ENCODE assay signal across 9 cellular contexts in genomic region chr15:67833504-67834248, GRCh38. TPM values are rescaled to one million over a fixed set of nuclear protein-coding genes. Genes with fewer than 3 reads are reported as not detected.
DNase-seq lines count a peak whose midpoint lies in the region; ATAC-seq and TF ChIP-seq lines count a peak whose summit lies in the region.
"Had no signal": no experiment of that assay in that cellular context is flagged by ENCODE, and none has a peak within 500 bp of the region (broad histone marks: within the 10 kb centered on the region; RNA-seq: fewer than 3 reads in every experiment).

No MANE protein-coding gene starts in this region.

- H3K27ac ChIP-seq in 22Rv1 (no peak overlapping the region), SK-N-SH (ENCODE audit: low read depth in 2 of 2, low read length in 1 of 2) (no peak overlapping the region)
- no peak overlapping the region for H3K27ac ChIP-seq in naive thymus-derived CD4-positive, alpha-beta T cell (ENCODE audit: low read depth, low read length)
- H3K27ac ChIP-seq: epithelial cell of prostate had no signal

- H3K27me3 ChIP-seq in SK-N-SH (ENCODE audit: insufficient read depth), result no peaks in the 10 kb centered on the region
- peaks cover 5 to 29% of the 10 kb centered on the region in 2 donors for H3K27me3 ChIP-seq in naive thymus-derived CD4-positive, alpha-beta T cell (ENCODE audit: control insufficient read depth in 2 of 2, insufficient read depth in 2 of 2, low read length in 2 of 2)

- H3K9me3 ChIP-seq in SK-N-SH, result no peaks in the 10 kb centered on the region
- H3K9me3 ChIP-seq in naive thymus-derived CD4-positive, alpha-beta T cell (ENCODE audit: control insufficient read depth in 2 of 3, low read length in 3 of 3), result no peaks in the 10 kb centered on the region

- peak; percentile 71 for TF ChIP-seq RAD21 in SK-N-SH (IDR thresholded peaks at IDR 0.05; ENCODE audit: low read length)

- CTCF ChIA-PET in SK-N-SH (lab: Yijun Ruan, JAX), result interaction anchor here (0.5 to 9.4 kb wide), 12 partner anchors 11 to 887 kb away, joined by 3 to 123 read pairs (median 4); partner anchors contain the start of gene MAP2K5
- CTCF ChIA-PET in naive thymus-derived CD4-positive, alpha-beta T cell (lab: Charles Lee), result interaction anchor here (1.4 kb wide), 1 partner anchor 377 kb away, joined by 5 read pairs; no protein-coding TSS in a partner anchor

- DNase-seq in SK-N-SH (peak; percentile 92), cerebellum (ENCODE audit: low spot score) (no peak)
- DNase-seq in effector memory CD8-positive, alpha-beta T cell, result peak in 1 of 3 experiments; percentile 26
- DNase-seq in naive thymus-derived CD4-positive, alpha-beta T cell, result peak in 4 of 9 donors; percentile 34 to 54 (median 45)
- DNase-seq in effector CD8-positive, alpha-beta T cell (lab: John Stamatoyannopoulos, UW), result no peak

- no peaks in the 10 kb centered on the region for H4K20me1 ChIP-seq in SK-N-SH (ENCODE audit: insufficient read depth)

- intact Hi-C loops in naive thymus-derived CD4-positive, alpha-beta T cell (cut with micrococcal nuclease), result loop anchor here (5.0 to 10.0 kb wide), 4 partner anchors 71 to 779 kb away; partner anchors contain the start of gene SMAD3 (in 1 of the 2)

- no peak overlapping the region for H3K9ac ChIP-seq in SK-N-SH

- H3K4me3 Mint-ChIP-seq in effector memory CD8-positive, alpha-beta T cell, result peak overlapping the region; percentile 87 to 88
- H3K4me3 Mint-ChIP-seq in naive thymus-derived CD4-positive, alpha-beta T cell, result peak overlapping the region; percentile 76 to 92 (median 84)

- peak overlapping the region; percentile 48 for H3K4me2 ChIP-seq in SK-N-SH

- peaks cover 65 to 82% of the 10 kb centered on the region in 2 donors for H3K27me3 Mint-ChIP-seq in effector memory CD8-positive, alpha-beta T cell
- H3K27me3 Mint-ChIP-seq in naive thymus-derived CD4-positive, alpha-beta T cell, result peaks cover 48 to 92% (median 56%) of the 10 kb centered on the region in 5 donors

- H3K4me3 ChIP-seq in GM12875 (ENCODE audit: low read depth, low read length), result peak overlapping the region; percentile 29
- peak overlapping the region; percentile 27 to 44 for H3K4me3 ChIP-seq in SK-N-SH (ENCODE audit: low read depth in 2 of 2, low read length in 1 of 2)
- peak overlapping the region; percentile 59 for H3K4me3 ChIP-seq in naive thymus-derived CD4-positive, alpha-beta T cell (ENCODE audit: low read length)

- TF ChIP-seq CTCF in 22Rv1 (IDR thresholded peaks at IDR 0.05) (peak; percentile 75), GM12875 (IDR thresholded peaks at IDR 0.05; ENCODE audit: borderline replicate concordance, insufficient read depth, low read depth, low read length) (peak; percentile 71), SK-N-SH (IDR thresholded peaks at IDR 0.05) (peak; percentile 61)

- H3K79me2 ChIP-seq in SK-N-SH (ENCODE audit: insufficient read depth), result no peaks in the 10 kb centered on the region

- no peaks in the 10 kb centered on the region for H3K9me3 Mint-ChIP-seq in effector memory CD8-positive, alpha-beta T cell
- peaks cover 0 to 3% (median 0%) of the 10 kb centered on the region in 11 donors for H3K9me3 Mint-ChIP-seq in naive thymus-derived CD4-positive, alpha-beta T cell

- WGBS in SK-N-SH (ENCODE audit: low lambda C conversion rate), result 23% methylated on average over 23 of the region's 46 CpGs

- peaks cover 8% of the 10 kb centered on the region for H3K36me3 Mint-ChIP-seq in effector memory CD8-positive, alpha-beta T cell (ENCODE audit: insufficient read depth)
- peaks cover 0 to 3% (median 0%) of the 10 kb centered on the region in 5 donors for H3K36me3 Mint-ChIP-seq in naive thymus-derived CD4-positive, alpha-beta T cell

- peaks cover 32 to 34% of the 10 kb centered on the region in 2 donors for H3K4me1 Mint-ChIP-seq in effector memory CD8-positive, alpha-beta T cell (ENCODE audit: low read depth in 2 of 2)
- H3K4me1 Mint-ChIP-seq in naive thymus-derived CD4-positive, alpha-beta T cell, result peaks cover 28 to 74% (median 47%) of the 10 kb centered on the region in 7 donors

- peak overlapping the region; percentile 76; the same call in 1 of the 2 replicates for H2AFZ ChIP-seq in SK-N-SH (ENCODE audit: low read depth)

- POLR2A ChIA-PET in SK-N-SH (lab: Yijun Ruan, JAX), result interaction anchor here (1.3 kb wide), 1 partner anchor 312 kb away, joined by 5 read pairs; the partner anchor contains the start of gene C15orf61
- POLR2A ChIA-PET in naive thymus-derived CD4-positive, alpha-beta T cell (lab: Charles Lee), result no interaction called here

- no peaks in the 10 kb centered on the region for H3F3A ChIP-seq in SK-N-SH (replicated peaks; ENCODE audit: insufficient read depth)

- no peak for TF ChIP-seq EP300 in SK-N-SH (IDR thresholded peaks at IDR 0.05; ENCODE audit: borderline replicate concordance in 1 of 2, low read depth in 1 of 2, low read length in 1 of 2)

- peaks cover 0 to 12% of the 10 kb centered on the region in 2 experiments; a peak in 1 of 4 replicates for H3K4me1 ChIP-seq in SK-N-SH (ENCODE audit: control insufficient read depth in 1 of 2, insufficient read depth in 2 of 2, low read depth in 1 of 2, low read length in 1 of 2)
- peaks cover 31 to 43% of the 10 kb centered on the region in 2 donors for H3K4me1 ChIP-seq in naive thymus-derived CD4-positive, alpha-beta T cell (ENCODE audit: control insufficient read depth in 2 of 2, insufficient read depth in 2 of 2, low read length in 2 of 2)

- H3K9me2 ChIP-seq in SK-N-SH, result no peaks in the 10 kb centered on the region

- ATAC-seq in effector memory CD8-positive, alpha-beta T cell (replicated peaks), result peak; percentile 34
- ATAC-seq in naive thymus-derived CD4-positive, alpha-beta T cell, result peak; percentile 51
- no peak for ATAC-seq in GM21576 (IDR thresholded peaks at IDR 0.05; ENCODE audit: unreplicated experiment)

- no peaks in the 10 kb centered on the region for H3K36me3 ChIP-seq in SK-N-SH (replicated peaks in 1 of 2; ENCODE audit: control insufficient read depth in 1 of 2, insufficient read depth in 2 of 2, low read length in 1 of 2)
- H3K36me3 ChIP-seq in naive thymus-derived CD4-positive, alpha-beta T cell (ENCODE audit: control insufficient read depth in 2 of 3, insufficient read depth in 3 of 3, low read length in 3 of 3), result no peaks in the 10 kb centered on the region

- H3K27ac Mint-ChIP-seq in effector memory CD8-positive, alpha-beta T cell, result peak overlapping the region in 1 of 2 donors; percentile 20
- H3K27ac Mint-ChIP-seq in naive thymus-derived CD4-positive, alpha-beta T cell, result peak overlapping the region in 1 of 9 donors; percentile 48

TF ChIP-seq in SK-N-SH, 30 proteins besides CTCF, POLR2A, EP300 and RAD21:
- TF ChIP-seq REST (IDR thresholded peaks at IDR 0.05; ENCODE audit: low read depth, low read length) (0 out of 2 replicates have a peak, but pooled peaks have one; percentile 15), ELF1 (IDR thresholded peaks at IDR 0.05) (no peak), SMC3 (IDR thresholded peaks at IDR 0.05; ENCODE audit: low read depth, low read length) (peak; percentile 59)

RNA-seq across cellular contexts. Expression of gene RNU6-1, which starts 6.2 kb away (rescaled TPM):
- polyA plus RNA-seq in SK-N-SH (2012; rRNA removed), result not detected in 2 replicates
- not detected in 2 replicates for polyA plus RNA-seq in SK-N-SH (2012; cell fraction: cytosol; rRNA removed)
- not detected in 2 replicates for polyA plus RNA-seq in SK-N-SH (2012; cell fraction: nucleus; rRNA removed)
- not detected for total RNA-seq in naive thymus-derived CD4-positive, alpha-beta T cell
- not detected for polyA plus RNA-seq in naive thymus-derived CD4-positive, alpha-beta T cell
- total RNA-seq in cerebellum, result not detected

RNA-seq across cellular contexts. Expression of gene SKOR1, which starts 8.4 kb away (rescaled TPM):
- polyA plus RNA-seq in SK-N-SH (2012; rRNA removed), result 0.18 and 0.26 TPM in 2 replicates
- 0.09 TPM in 2 replicates for polyA plus RNA-seq in SK-N-SH (2012; cell fraction: cytosol; rRNA removed)
- polyA plus RNA-seq in SK-N-SH (2012; cell fraction: nucleus; rRNA removed), result 1.3 and 2.3 TPM in 2 replicates
- 1 to 10 TPM in 2 of 5 experiments, under 1 TPM in 3; 0.34 to 2.4 (median 0.62) TPM for total RNA-seq in naive thymus-derived CD4-positive, alpha-beta T cell
- not detected for polyA plus RNA-seq in naive thymus-derived CD4-positive, alpha-beta T cell
- 14.9 TPM for total RNA-seq in cerebellum
